ENCODE assay signal across 8 cellular contexts in genomic region chr2:159118115-159118858, GRCh38.
A peak's percentile ranks its signal among the peaks of the same experiment; 100 is the strongest.
DNase-seq lines count a peak whose midpoint lies in the region; ATAC-seq and TF ChIP-seq lines count a peak whose summit lies in the region.

No MANE protein-coding gene starts in this region.

- intact Hi-C loops in left lung (cut with DNase I) = loop anchor here (5.0 to 10.0 kb wide), 2 partner anchors 211 to 213 kb away; no protein-coding TSS in a partner anchor

- DNase-seq in AG10803 (ENCODE audit: low read depth) (peak; percentile 81), NCI-H2227 treated with DMSO at 0.1 percent for 48 hours (lab: John Stamatoyannopoulos, UW) (peak; percentile 84), cerebellum (ENCODE audit: low spot score) (peak; percentile 82), left lung (peak; percentile 78 to 85)
- peak; percentile 75 for DNase-seq in activated CD4-positive, CD25-positive, alpha-beta regulatory T cell treated with anti-CD3 and anti-CD28 coated beads, Interleukin-2, amount 50 U/mL, for 72 hours
- peak; percentile 48 to 76 (median 70) for DNase-seq in stimulated activated CD4-positive, alpha-beta T cell treated with anti-CD3 and anti-CD28 coated beads, TNF-alpha, amount 100 ng/mL, for 24 hours (ENCODE audit: low read depth in 3 of 3)

- TF ChIP-seq CTCF in AG10803 (conservative IDR thresholded peaks at IDR 0.05; ENCODE audit: low read length) = peak; percentile 98
- TF ChIP-seq CTCF in left lung (IDR thresholded peaks at IDR 0.05) = peak; percentile 85 to 87

- ATAC-seq in GM18870 (IDR thresholded peaks at IDR 0.05; ENCODE audit: unreplicated experiment) (peak; percentile 84), HG03103 (IDR thresholded peaks at IDR 0.05; ENCODE audit: low read depth, unreplicated experiment) (peak; percentile 88), left lung (peak; percentile 89)

- no peaks in the 10 kb centered on the region for H3K27me3 ChIP-seq in left lung

- H3K4me1 ChIP-seq in left lung = peaks cover 4 to 16% of the 10 kb centered on the region in 2 donors

- H3K9me3 ChIP-seq in left lung = peaks cover 0 to 3% of the 10 kb centered on the region in 2 donors

- H3K36me3 ChIP-seq in left lung = no peaks in the 10 kb centered on the region

- no peak overlapping the region for H3K27ac ChIP-seq in left lung

- H3K4me3 ChIP-seq in AG10803 (ENCODE audit: low read length) = no peak overlapping the region
- H3K4me3 ChIP-seq in left lung = no peak overlapping the region
